27 cellular contexts compared by ENCODE assay signal in genomic region chr11:132913295-132913694, GRCh38.
"Had no signal": no experiment of that assay in that cellular context is flagged by ENCODE, and none has a peak within 500 bp of the region (broad histone marks: within the 10 kb centered on the region; RNA-seq: fewer than 3 reads in every experiment).

No MANE protein-coding gene starts in this region.

- H3K27ac ChIP-seq: coronary artery, esophagus squamous epithelium, heart left ventricle, hepatocyte, left lung, neutrophil, pancreas, stomach, thyroid gland, vagina had no signal

- H3K36me3 ChIP-seq: esophagus squamous epithelium, heart left ventricle, left lung, neutrophil, pancreas, stomach, thyroid gland, vagina had no signal

- H2AFZ ChIP-seq: hepatocyte had no signal

- H3K4me3 ChIP-seq: coronary artery, esophagus squamous epithelium, heart left ventricle, hepatocyte, left lung, mucosa of descending colon, pancreas, stomach, thyroid gland, vagina had no signal

- H3K27me3 ChIP-seq: esophagus squamous epithelium, heart left ventricle, hepatocyte, left lung, neutrophil, pancreas, thyroid gland, vagina had no signal

- H3K9me3 ChIP-seq: esophagus squamous epithelium, heart left ventricle, left lung, mucosa of descending colon, neutrophil, pancreas, stomach, thyroid gland, vagina had no signal

- H3K4me1 ChIP-seq: left lung, pancreas, stomach, thyroid gland, vagina had no signal

- H3K79me2 ChIP-seq: hepatocyte had no signal

- ATAC-seq: heart left ventricle; left cardiac atrium; left lung; mucosa of descending colon; natural killer cell treated with Interleukin-12 subunit alpha and Interleukin-12 subunit beta and Interleukin-15 and Interleukin-18, amount 100 ng/mL, for 72 hours; pancreas; sciatic nerve; stimulated activated effector memory CD8-positive, alpha-beta T cell treated with anti-CD3 and anti-CD28 coated beads, Interleukin-12 subunit alpha, Interleukin-12 subunit beta, amount 100 ng/mL, for 72 hours had no signal

- H3K4me2 ChIP-seq: hepatocyte had no signal

- FAIRE-seq: endothelial cell of umbilical vein, frontal cortex, kidney, pancreas had no signal

- DNase-seq: dermis blood vessel endothelial cell; effector memory CD4-positive, alpha-beta T cell; erythroblast; esophagus squamous epithelium; heart left ventricle; kidney; left cardiac atrium; left lung; mesenchymal stem cell; mucosa of descending colon; naive B cell; pancreas; stimulated activated CD4-positive, alpha-beta T cell treated with anti-CD3 and anti-CD28 coated beads, Interleukin-2, amount 100 ng/mL, for 24 hours; stimulated activated CD4-positive, alpha-beta T cell treated with anti-CD3 and anti-CD28 coated beads, Interleukin-4, amount 100 ng/mL, for 24 hours; stimulated activated naive CD4-positive, alpha-beta T cell treated with Interleukin-2 at 50 U/mL for 16 hours; stomach; thyroid gland; trophoblast cell had no signal
